ENCODE assay signal across 25 cellular contexts in genomic region chr18:36673452-36673851, GRCh38.
A peak's percentile ranks its signal among the peaks of the same experiment; 100 is the strongest.
DNase-seq lines count a peak whose midpoint lies in the region; ATAC-seq, FAIRE-seq and TF ChIP-seq lines count a peak whose summit lies in the region.
"Had no signal": no experiment of that assay in that cellular context is flagged by ENCODE, and none has a peak within 500 bp of the region (broad histone marks: within the 10 kb centered on the region; RNA-seq: fewer than 3 reads in every experiment).

No MANE protein-coding gene starts in this region.

- H3K9me3 ChIP-seq in cardiac muscle cell (ENCODE audit: low read depth): no peaks in the 10 kb centered on the region
- H3K9me3 ChIP-seq in adrenal gland (replicated peaks in 1 of 3): peaks cover 0 to 6% (median 5%) of the 10 kb centered on the region in 3 donors
- H3K9me3 ChIP-seq: upper lobe of left lung had no signal

- ATAC-seq in natural killer cell treated with Interleukin-12 subunit alpha and Interleukin-12 subunit beta and Interleukin-15 and Interleukin-18, amount 100 ng/mL, for 72 hours: no peak
- ATAC-seq: activated CD8-positive, alpha-beta T cell treated with anti-CD3 and anti-CD28 coated beads, Interleukin-2, amount 10 ng/mL, durations not matched to agents 7 days and 5 days; stimulated activated naive CD8-positive, alpha-beta T cell treated with anti-CD3 and anti-CD28 coated beads, Interleukin-15, amount 100 ng/mL, for 72 hours had no signal

- H3K27me3 ChIP-seq in cardiac muscle cell (no peaks in the 10 kb centered on the region), adrenal gland (no peaks in the 10 kb centered on the region), H7 (ENCODE audit: control insufficient read depth, insufficient read depth, low read length) (no peaks in the 10 kb centered on the region)
- H3K27me3 ChIP-seq: esophagus muscularis mucosa, upper lobe of left lung had no signal

- H3K4me1 ChIP-seq in cardiac muscle cell (ENCODE audit: low read depth) (no peaks in the 10 kb centered on the region), adrenal gland (replicated peaks in 1 of 2) (peaks cover 16 to 19% of the 10 kb centered on the region in 2 donors)
- H3K4me1 ChIP-seq: upper lobe of left lung had no signal

- intact Hi-C loops in cardiac septum (cut with DNase I): no loop called here
- intact Hi-C loops in adrenal gland (cut with DNase I): no loop called here

- H3K36me3 Mint-ChIP-seq in natural killer cell treated with Interleukin-12 subunit alpha and Interleukin-12 subunit beta and Interleukin-15 and Interleukin-18, amount 100 ng/mL, for 72 hours: no peaks in the 10 kb centered on the region
- H3K36me3 Mint-ChIP-seq: activated naive CD4-positive, alpha-beta T cell treated with anti-CD3 and anti-CD28 coated beads, Interleukin-2, amount 10 ng/mL, durations not matched to agents 7 days and 5 days had no signal

- TF ChIP-seq CTCF in cardiac muscle cell (IDR thresholded peaks at IDR 0.05; ENCODE audit: low read depth, low read length) (no peak), adrenal gland (IDR thresholded peaks at IDR 0.05) (no peak)

- H3K4me1 Mint-ChIP-seq in natural killer cell treated with Interleukin-12 subunit alpha and Interleukin-12 subunit beta and Interleukin-15 and Interleukin-18, amount 100 ng/mL, for 72 hours (ENCODE audit: low read depth in 2 of 2): no peaks in the 10 kb centered on the region
- H3K4me1 Mint-ChIP-seq: activated naive CD4-positive, alpha-beta T cell treated with anti-CD3 and anti-CD28 coated beads, Interleukin-2, amount 10 ng/mL, durations not matched to agents 7 days and 5 days; stimulated activated naive CD8-positive, alpha-beta T cell treated with anti-CD3 and anti-CD28 coated beads, Interleukin-15, amount 100 ng/mL, for 72 hours had no signal

- H3K36me3 ChIP-seq in cardiac muscle cell (peaks cover 12% of the 10 kb centered on the region), adrenal gland (replicated peaks in 1 of 2) (no peaks in the 10 kb centered on the region), H7 (replicated peaks; ENCODE audit: control insufficient read depth, insufficient read depth, low read length) (no peaks in the 10 kb centered on the region)
- H3K36me3 ChIP-seq: esophagus muscularis mucosa, upper lobe of left lung had no signal

- peaks cover 13 to 27% of the 10 kb centered on the region in 2 donors for H3K27me3 Mint-ChIP-seq in natural killer cell treated with Interleukin-12 subunit alpha and Interleukin-12 subunit beta and Interleukin-15 and Interleukin-18, amount 100 ng/mL, for 72 hours

- FAIRE-seq in RCC 7860 (lab: Jason Lieb, UNC): no peak

- H3K9me3 Mint-ChIP-seq in natural killer cell treated with Interleukin-12 subunit alpha and Interleukin-12 subunit beta and Interleukin-15 and Interleukin-18, amount 100 ng/mL, for 72 hours: no peaks in the 10 kb centered on the region
- H3K9me3 Mint-ChIP-seq: activated naive CD4-positive, alpha-beta T cell treated with anti-CD3 and anti-CD28 coated beads, Interleukin-2, amount 10 ng/mL, durations not matched to agents 7 days and 5 days; stimulated activated naive CD8-positive, alpha-beta T cell treated with anti-CD3 and anti-CD28 coated beads, Interleukin-15, amount 100 ng/mL, for 72 hours; T-helper 2 cell treated with Interferon-gamma antibody and Interleukin-4, amounts not matched to agents 5 μg/mL and 100 μg/mL, for 36 hours had no signal

- no peak for TF ChIP-seq POLR2A in adrenal gland (IDR thresholded peaks at IDR 0.05)

- H3K27ac Mint-ChIP-seq in natural killer cell treated with Interleukin-12 subunit alpha and Interleukin-12 subunit beta and Interleukin-15 and Interleukin-18, amount 100 ng/mL, for 72 hours: no peak overlapping the region
- H3K27ac Mint-ChIP-seq: activated CD8-positive, alpha-beta T cell treated with anti-CD3 and anti-CD28 coated beads, Interleukin-2, amount 10 ng/mL, durations not matched to agents 7 days and 5 days; activated naive CD4-positive, alpha-beta T cell treated with anti-CD3 and anti-CD28 coated beads, Interleukin-2, amount 10 ng/mL, durations not matched to agents 7 days and 5 days; activated T-cell treated with anti-CD3 and anti-CD28 coated beads, Interleukin-2, amount 50 U/mL, for 24 hours; nephron progenitor cell; T-helper 2 cell treated with Interferon-gamma antibody and Interleukin-4, amounts not matched to agents 5 μg/mL and 100 μg/mL, for 36 hours had no signal

- DNase-seq in cardiac muscle cell (ENCODE audit: low read depth in 1 of 2, low spot score in 1 of 2) (no peak), cardiac septum (ENCODE audit: low spot score) (no peak), adrenal gland (no peak), left kidney (ENCODE audit: low read depth, low spot score) (peak; percentile 15), H7 (no peak), RCC 7860 (ENCODE audit: low spot score) (no peak), cerebellar nuclear complex (lab: John Stamatoyannopoulos, UW) (no peak)
- no peak for DNase-seq in natural killer cell treated with Interleukin-12 subunit alpha and Interleukin-12 subunit beta and Interleukin-15 and Interleukin-18, amount 100 ng/mL, for 72 hours (ENCODE audit: low spot score)
- DNase-seq: activated CD4-positive, CD25-positive, alpha-beta regulatory T cell; activated CD8-positive, alpha-beta T cell treated with anti-CD3 and anti-CD28 coated beads, Interleukin-2, amount 10 ng/mL, durations not matched to agents 7 days and 5 days; activated naive CD4-positive, alpha-beta T cell treated with anti-CD3 and anti-CD28 coated beads, Interleukin-2, amount 10 ng/mL, durations not matched to agents 7 days and 5 days; activated T-cell treated with anti-CD3 and anti-CD28 coated beads, Interleukin-2, amount 50 U/mL, for 24 hours; aorta; effector memory CD4-positive, alpha-beta T cell; left cardiac atrium; NCI-H187 treated with DMSO at 0.1 percent for 48 hours; NCI-H226; nephron progenitor cell; stimulated activated CD4-positive, alpha-beta T cell treated with anti-CD3 and anti-CD28 coated beads, Interleukin-4, amount 100 ng/mL, for 24 hours; stimulated activated naive CD8-positive, alpha-beta T cell treated with anti-CD3 and anti-CD28 coated beads, Interleukin-15, amount 100 ng/mL, for 72 hours; upper lobe of left lung had no signal

- H3K4me3 Mint-ChIP-seq in natural killer cell treated with Interleukin-12 subunit alpha and Interleukin-12 subunit beta and Interleukin-15 and Interleukin-18, amount 100 ng/mL, for 72 hours: no peak overlapping the region
- H3K4me3 Mint-ChIP-seq: activated CD8-positive, alpha-beta T cell treated with anti-CD3 and anti-CD28 coated beads, Interleukin-2, amount 10 ng/mL, durations not matched to agents 7 days and 5 days; activated naive CD4-positive, alpha-beta T cell treated with anti-CD3 and anti-CD28 coated beads, Interleukin-2, amount 10 ng/mL, durations not matched to agents 7 days and 5 days; activated T-cell treated with anti-CD3 and anti-CD28 coated beads, Interleukin-2, amount 50 U/mL, for 24 hours; nephron progenitor cell; stimulated activated naive CD8-positive, alpha-beta T cell treated with anti-CD3 and anti-CD28 coated beads, Interleukin-15, amount 100 ng/mL, for 72 hours; T-helper 2 cell treated with Interferon-gamma antibody and Interleukin-4, amounts not matched to agents 5 μg/mL and 100 μg/mL, for 36 hours had no signal

- H3K4me3 ChIP-seq in cardiac muscle cell (no peak overlapping the region), adrenal gland (no peak overlapping the region), H7 (ENCODE audit: insufficient read depth, low read depth, low read length) (no peak overlapping the region)

- H3K27ac ChIP-seq in cardiac muscle cell (peak overlapping the region; percentile 41), adrenal gland (peak overlapping the region in 3 of 5 donors; percentile 15 to 55 (median 30))
- H3K27ac ChIP-seq: C4-2B, SK-N-MC, upper lobe of left lung had no signal

- WGBS in adrenal gland, 4 donors: 72 to 95% (median 82%) methylated on average over 3 of the region's 3 CpGs
